28 cellular contexts compared by ENCODE assay signal in genomic region chr19:45908956-45909355, GRCh38. TPM values are rescaled to one million over a fixed set of nuclear protein-coding genes. Genes with fewer than 3 reads are reported as not detected.
A peak's percentile ranks its signal among the peaks of the same experiment; 100 is the strongest.
DNase-seq lines count a peak whose midpoint lies in the region; ATAC-seq, FAIRE-seq and TF ChIP-seq lines count a peak whose summit lies in the region.
"Had no signal": no experiment of that assay in that cellular context is flagged by ENCODE, and none has a peak within 500 bp of the region (broad histone marks: within the 10 kb centered on the region; RNA-seq: fewer than 3 reads in every experiment).

No MANE protein-coding gene starts in this region.

- H3K36me3 Mint-ChIP-seq in MCF 10A (ENCODE audit: insufficient read depth, unreplicated experiment), result no peaks in the 10 kb centered on the region
- H3K36me3 Mint-ChIP-seq in activated T-helper 17 cell treated with anti-CD3 and anti-CD28 coated beads, Interleukin-2, amount 50 U/mL, for 72 hours (ENCODE audit: low read depth), result no peaks in the 10 kb centered on the region
- no peaks in the 10 kb centered on the region for H3K36me3 Mint-ChIP-seq in stimulated activated effector memory CD8-positive, alpha-beta T cell treated with anti-CD3 and anti-CD28 coated beads, Interleukin-12 subunit alpha, Interleukin-12 subunit beta, amount 100 ng/mL, for 72 hours
- H3K36me3 Mint-ChIP-seq: activated naive CD4-positive, alpha-beta T cell treated with anti-CD3 and anti-CD28 coated beads, Interleukin-2, amount 10 ng/mL, durations not matched to agents 7 days and 5 days; type B pancreatic cell had no signal

- H3K27ac Mint-ChIP-seq in MCF 10A (ENCODE audit: low read depth, unreplicated experiment), result no peak overlapping the region
- H3K27ac Mint-ChIP-seq in activated T-helper 17 cell treated with anti-CD3 and anti-CD28 coated beads, Interleukin-2, amount 50 U/mL, for 72 hours, result no peak overlapping the region
- H3K27ac Mint-ChIP-seq in stimulated activated effector memory CD8-positive, alpha-beta T cell treated with anti-CD3 and anti-CD28 coated beads, Interleukin-12 subunit alpha, Interleukin-12 subunit beta, amount 100 ng/mL, for 72 hours, result no peak overlapping the region
- H3K27ac Mint-ChIP-seq: activated CD4-positive, alpha-beta T cell treated with anti-CD3 and anti-CD28 coated beads for 36 hours; activated naive CD4-positive, alpha-beta T cell treated with anti-CD3 and anti-CD28 coated beads, Interleukin-2, amount 10 ng/mL, durations not matched to agents 7 days and 5 days; activated T-cell treated with anti-CD3 and anti-CD28 coated beads, Interleukin-2, amount 50 U/mL, for 24 hours; naive thymus-derived CD4-positive, alpha-beta T cell; type B pancreatic cell had no signal

- DNase-seq in mammary epithelial cell (peak; percentile 23), MCF 10A (ENCODE audit: unreplicated experiment) (no peak), frontal cortex (ENCODE audit: low spot score in 2 of 2) (no peak), NOMO-1 treated with dmso at 0.1 percent for 144 hours (lab: John Stamatoyannopoulos, UW; ENCODE audit: unreplicated experiment) (no peak)
- no peak for DNase-seq in stimulated activated effector memory CD8-positive, alpha-beta T cell treated with anti-CD3 and anti-CD28 coated beads, Interleukin-12 subunit alpha, Interleukin-12 subunit beta, amount 100 ng/mL, for 72 hours (ENCODE audit: low spot score in 2 of 2)
- DNase-seq: activated CD4-positive, alpha-beta T cell treated with anti-CD3 and anti-CD28 coated beads for 36 hours; activated CD8-positive, alpha-beta memory T cell treated with anti-CD3 and anti-CD28 coated beads for 24 hours; activated naive CD4-positive, alpha-beta T cell treated with anti-CD3 and anti-CD28 coated beads, Interleukin-2, amount 10 ng/mL, durations not matched to agents 7 days and 5 days; activated T-cell treated with anti-CD3 and anti-CD28 coated beads, Interleukin-2, amount 50 U/mL, for 24 hours; Caco-2; dermis blood vessel endothelial cell; mesendoderm; naive thymus-derived CD4-positive, alpha-beta T cell; NCI-H1436; NCI-H2107; NCI-H446 treated with DMSO at 0.1 percent for 48 hours; ovary; Peyer's patch; T-helper 1 cell had no signal

- H3K27me3 ChIP-seq in mammary epithelial cell (ENCODE audit: insufficient read depth, low read length), result no peaks in the 10 kb centered on the region
- H3K27me3 ChIP-seq: ovary, Peyer's patch, right atrium auricular region had no signal

- no peaks in the 10 kb centered on the region for H3K4me1 Mint-ChIP-seq in MCF 10A (ENCODE audit: insufficient read depth, unreplicated experiment)
- H3K4me1 Mint-ChIP-seq in activated T-helper 17 cell treated with anti-CD3 and anti-CD28 coated beads, Interleukin-2, amount 50 U/mL, for 72 hours, result peaks cover 6% of the 10 kb centered on the region
- peaks cover 8% of the 10 kb centered on the region for H3K4me1 Mint-ChIP-seq in stimulated activated effector memory CD8-positive, alpha-beta T cell treated with anti-CD3 and anti-CD28 coated beads, Interleukin-12 subunit alpha, Interleukin-12 subunit beta, amount 100 ng/mL, for 72 hours
- H3K4me1 Mint-ChIP-seq: activated CD4-positive, alpha-beta T cell treated with anti-CD3 and anti-CD28 coated beads for 36 hours had no signal

- ATAC-seq in activated T-helper 17 cell treated with anti-CD3 and anti-CD28 coated beads, Interleukin-2, amount 50 U/mL, for 72 hours (replicated peaks), result peak; percentile 86
- peak; percentile 85 for ATAC-seq in stimulated activated effector memory CD8-positive, alpha-beta T cell treated with anti-CD3 and anti-CD28 coated beads, Interleukin-12 subunit alpha, Interleukin-12 subunit beta, amount 100 ng/mL, for 72 hours
- ATAC-seq: activated CD4-positive, alpha-beta T cell treated with anti-CD3 and anti-CD28 coated beads for 36 hours; naive thymus-derived CD4-positive, alpha-beta T cell had no signal

- intact Hi-C loops in mammary epithelial cell (cut with micrococcal nuclease), result no loop called here
- intact Hi-C loops in MCF 10A (cut with micrococcal nuclease), result no loop called here

- H3K27ac ChIP-seq in mammary epithelial cell (ENCODE audit: insufficient read depth, low read depth, low read length), result no peak overlapping the region
- H3K27ac ChIP-seq: ovary, Peyer's patch, right atrium auricular region, SJSA1 had no signal

- 72% methylated on average over 5 of the region's 5 CpGs for WGBS in mammary epithelial cell (ENCODE audit: low coverage, missing lambda C conversion rate)

- no peak overlapping the region for H3K4me2 ChIP-seq in mammary epithelial cell (ENCODE audit: insufficient read depth, low read depth, low read length)

- H3K4me3 Mint-ChIP-seq in MCF 10A (ENCODE audit: unreplicated experiment), result no peak overlapping the region
- H3K4me3 Mint-ChIP-seq in activated T-helper 17 cell treated with anti-CD3 and anti-CD28 coated beads, Interleukin-2, amount 50 U/mL, for 72 hours, result no peak overlapping the region
- H3K4me3 Mint-ChIP-seq in stimulated activated effector memory CD8-positive, alpha-beta T cell treated with anti-CD3 and anti-CD28 coated beads, Interleukin-12 subunit alpha, Interleukin-12 subunit beta, amount 100 ng/mL, for 72 hours, result no peak overlapping the region
- H3K4me3 Mint-ChIP-seq: activated CD4-positive, alpha-beta T cell treated with anti-CD3 and anti-CD28 coated beads for 36 hours; activated naive CD4-positive, alpha-beta T cell treated with anti-CD3 and anti-CD28 coated beads, Interleukin-2, amount 10 ng/mL, durations not matched to agents 7 days and 5 days; activated T-cell treated with anti-CD3 and anti-CD28 coated beads, Interleukin-2, amount 50 U/mL, for 24 hours; naive thymus-derived CD4-positive, alpha-beta T cell; type B pancreatic cell had no signal

- H3K9me3 Mint-ChIP-seq in MCF 10A (ENCODE audit: unreplicated experiment), result no peaks in the 10 kb centered on the region
- no peaks in the 10 kb centered on the region for H3K9me3 Mint-ChIP-seq in activated T-helper 17 cell treated with anti-CD3 and anti-CD28 coated beads, Interleukin-2, amount 50 U/mL, for 72 hours
- no peaks in the 10 kb centered on the region for H3K9me3 Mint-ChIP-seq in stimulated activated effector memory CD8-positive, alpha-beta T cell treated with anti-CD3 and anti-CD28 coated beads, Interleukin-12 subunit alpha, Interleukin-12 subunit beta, amount 100 ng/mL, for 72 hours
- H3K9me3 Mint-ChIP-seq: activated naive CD4-positive, alpha-beta T cell treated with anti-CD3 and anti-CD28 coated beads, Interleukin-2, amount 10 ng/mL, durations not matched to agents 7 days and 5 days; activated T-cell treated with anti-CD3 and anti-CD28 coated beads, Interleukin-2, amount 50 U/mL, for 24 hours; naive thymus-derived CD4-positive, alpha-beta T cell; type B pancreatic cell had no signal

- no peaks in the 10 kb centered on the region for H3K27me3 Mint-ChIP-seq in MCF 10A (ENCODE audit: insufficient read depth, unreplicated experiment)
- peaks cover 16% of the 10 kb centered on the region for H3K27me3 Mint-ChIP-seq in activated T-helper 17 cell treated with anti-CD3 and anti-CD28 coated beads, Interleukin-2, amount 50 U/mL, for 72 hours

- no peaks in the 10 kb centered on the region for H4K20me1 ChIP-seq in mammary epithelial cell (ENCODE audit: insufficient read depth, low read length)

- POLR2A ChIA-PET in MCF 10A (lab: Yijun Ruan, JAX), result no interaction called here

- dilution Hi-C loops in mammary epithelial cell (cut with HindIII; ENCODE audit: low sequenced_read_pairs), result no loop called here

- in situ Hi-C loops in mammary epithelial cell (cut with MboI; ENCODE audit: low sequenced_read_pairs in 2 of 2), result no loop called here

- H2AFZ ChIP-seq in mammary epithelial cell (ENCODE audit: low read depth, low read length), result no peak overlapping the region

- no peaks in the 10 kb centered on the region for H3K9me3 ChIP-seq in mammary epithelial cell (replicated peaks; ENCODE audit: insufficient read depth, low read length)
- H3K9me3 ChIP-seq: Caco-2, ovary, Peyer's patch, right atrium auricular region, SJSA1 had no signal

- H3K4me3 ChIP-seq in mammary epithelial cell (replicated peaks in 1 of 3; ENCODE audit: insufficient read depth in 1 of 3, low read depth in 2 of 3, low read length in 3 of 3), result no peak overlapping the region
- H3K4me3 ChIP-seq: ovary, Peyer's patch, right atrium auricular region, SJSA1 had no signal

- no peaks in the 10 kb centered on the region for H3K36me3 ChIP-seq in mammary epithelial cell (ENCODE audit: insufficient read depth, low read length)
- H3K36me3 ChIP-seq: ovary, Peyer's patch, right atrium auricular region, SJSA1 had no signal

- no peak for FAIRE-seq in frontal cortex (lab: Jason Lieb, UNC)
- FAIRE-seq: TTC549 had no signal

- no peaks in the 10 kb centered on the region for H3K79me2 ChIP-seq in mammary epithelial cell (ENCODE audit: insufficient read depth, low read length)

- no peaks in the 10 kb centered on the region for H3K4me1 ChIP-seq in mammary epithelial cell (ENCODE audit: insufficient read depth, low read length)
- H3K4me1 ChIP-seq: Peyer's patch, right atrium auricular region, SJSA1 had no signal

- BruUV-seq in mammary epithelial cell (replicated peaks; lab: Mats Ljungman, UMichigan) (no TSS peak), MCF 10A (replicated peaks; lab: Mats Ljungman, UMichigan) (no TSS peak)

- H3K9ac ChIP-seq in mammary epithelial cell (ENCODE audit: insufficient read depth, low read length), result no peak overlapping the region

- CTCF ChIA-PET in mammary epithelial cell (lab: Charles Lee; ENCODE audit: low non-redundant PET), result no interaction called here
- CTCF ChIA-PET in MCF 10A (lab: Yijun Ruan, JAX), result interaction anchor here (0.6 kb wide), 1 partner anchor 44 kb away, joined by 3 read pairs; no protein-coding TSS in a partner anchor

- TF ChIP-seq CTCF in mammary epithelial cell (conservative IDR thresholded peaks at IDR 0.05 in 1 of 2, IDR thresholded peaks at IDR 0.05 in 1 of 2; ENCODE audit: extremely low read depth in 1 of 2, insufficient read depth in 1 of 2, low read depth in 1 of 2, low read length in 2 of 2) (no peak), MCF 10A (IDR thresholded peaks at IDR 0.05; ENCODE audit: unreplicated experiment) (no peak)

RNA-seq across cellular contexts. Expression of gene NANOS2, which starts 5.6 kb away (rescaled TPM):
- total RNA-seq in mammary epithelial cell (not detected), MCF 10A (2022) (not detected in 2 replicates), frontal cortex (not detected)
- polyA plus RNA-seq in mammary epithelial cell, result not detected
- not detected for polyA minus RNA-seq in mammary epithelial cell
- not detected for total RNA-seq in activated T-helper 17 cell treated with anti-CD3 and anti-CD28 coated beads, Interleukin-2, amount 50 U/mL, for 72 hours
- total RNA-seq: A673; activated CD4-positive, alpha-beta T cell treated with anti-CD3 and anti-CD28 coated beads for 36 hours; Caco-2; cardiac septum; dermis blood vessel endothelial cell; H4; naive thymus-derived CD4-positive, alpha-beta T cell; ovary; Peyer's patch; right atrium auricular region; SJSA1 had no signal
- polyA plus RNA-seq: BJ; naive thymus-derived CD4-positive, alpha-beta T cell; ovary had no signal

RNA-seq across cellular contexts. Expression of gene MYPOP, which starts 6.5 kb away (rescaled TPM):
- total RNA-seq in mammary epithelial cell (1 to 10 TPM; 1.8 to 8.9 TPM), MCF 10A (2022) (5.5 and 7.0 TPM in 2 replicates), frontal cortex (0.82 TPM)
- 1.4 TPM for polyA plus RNA-seq in mammary epithelial cell
- 1.8 TPM for polyA minus RNA-seq in mammary epithelial cell
- 1 to 10 TPM; 7.4 to 7.6 TPM for total RNA-seq in activated T-helper 17 cell treated with anti-CD3 and anti-CD28 coated beads, Interleukin-2, amount 50 U/mL, for 72 hours

RNA-seq across cellular contexts. Expression of gene IRF2BP1, which starts 23.0 kb away (rescaled TPM):
- total RNA-seq in mammary epithelial cell (10 to 100 TPM; 15.9 to 28.0 TPM), MCF 10A (2022) (14.7 and 18.1 TPM in 2 replicates), frontal cortex (36.7 TPM)
- 5.7 TPM for polyA plus RNA-seq in mammary epithelial cell
- 6.1 TPM for polyA minus RNA-seq in mammary epithelial cell
- 10 to 100 TPM; 13.5 to 16.4 TPM for total RNA-seq in activated T-helper 17 cell treated with anti-CD3 and anti-CD28 coated beads, Interleukin-2, amount 50 U/mL, for 72 hours

RNA-seq across cellular contexts. Expression of gene FOXA3, which starts 44.8 kb away (rescaled TPM):
- total RNA-seq in mammary epithelial cell (not detected), MCF 10A (2022) (not detected in 2 replicates), frontal cortex (not detected)
- polyA plus RNA-seq in mammary epithelial cell, result not detected
- polyA minus RNA-seq in mammary epithelial cell, result not detected
- total RNA-seq in activated T-helper 17 cell treated with anti-CD3 and anti-CD28 coated beads, Interleukin-2, amount 50 U/mL, for 72 hours, result 1 to 10 TPM in 1 of 2 donors, under 1 TPM in 1; 0.32 to 1.9 TPM
- total RNA-seq: A673; cardiac septum; dermis blood vessel endothelial cell; naive thymus-derived CD4-positive, alpha-beta T cell; right atrium auricular region; SJSA1 had no signal
- polyA plus RNA-seq: BJ; naive thymus-derived CD4-positive, alpha-beta T cell had no signal

RNA-seq across cellular contexts. Expression of gene SYMPK, which starts 46.0 kb away (rescaled TPM):
- 10 to 100 TPM; 32.3 to 81.6 TPM for total RNA-seq in mammary epithelial cell
- 56.2 TPM for polyA plus RNA-seq in mammary epithelial cell
- polyA minus RNA-seq in mammary epithelial cell, result 163 TPM
- total RNA-seq in MCF 10A (2022), result 77.4 and 86.2 TPM in 2 replicates
- 100 to 1,000 TPM in 1 of 2 donors, 10 to 100 TPM in 1; 98.2 to 122 TPM for total RNA-seq in activated T-helper 17 cell treated with anti-CD3 and anti-CD28 coated beads, Interleukin-2, amount 50 U/mL, for 72 hours
- total RNA-seq in frontal cortex, result 18.3 TPM
